Comparison of ENCODE assay signal across 1 cellular context in the genomic region with DNA sequence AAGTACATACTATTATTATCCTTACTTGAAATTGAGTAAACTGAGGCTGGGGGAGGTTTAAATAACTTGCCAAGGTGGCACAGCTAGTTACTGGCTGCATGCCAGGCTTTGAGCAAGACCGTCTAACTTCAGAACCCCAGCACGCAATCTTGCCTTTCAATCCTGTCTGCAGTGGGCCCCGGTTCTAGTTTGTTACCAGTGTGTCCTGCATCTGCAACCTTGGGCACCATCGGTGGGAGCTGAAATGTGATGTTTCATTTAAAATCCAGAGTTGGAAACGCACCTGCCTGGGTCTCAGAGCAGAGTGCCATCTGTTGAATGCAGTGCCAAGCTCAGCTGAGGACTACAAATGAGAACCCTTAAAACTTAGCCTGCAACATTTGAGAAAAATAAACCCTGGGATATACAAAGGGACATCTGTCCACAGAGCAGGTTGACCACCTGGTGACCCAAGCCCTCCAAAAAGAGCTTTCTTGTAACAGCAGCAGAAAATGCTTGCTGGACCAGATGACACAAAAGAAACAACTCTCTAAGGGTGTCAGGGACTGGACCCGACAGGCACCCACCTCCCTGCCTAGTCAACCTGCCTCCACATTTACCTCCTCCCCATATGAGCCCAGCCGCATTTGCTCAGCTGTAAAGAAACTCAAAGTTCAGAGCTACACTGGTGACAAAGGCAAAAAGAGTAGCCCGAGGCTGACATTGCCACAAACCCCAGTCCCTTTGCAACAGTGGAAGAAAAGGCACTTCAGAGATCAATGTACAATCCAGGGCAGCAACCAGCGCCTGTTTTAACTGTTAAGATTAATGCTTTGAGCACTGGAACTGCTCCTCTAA.
A peak's percentile ranks its signal among the peaks of the same experiment; 100 is the strongest.
TF ChIP-seq lines count a peak whose summit lies in the region.

No MANE protein-coding gene starts in this region.

TF ChIP-seq in HepG2, 621 proteins besides CTCF, POLR2A, EP300 and RAD21 (continued from another document and continues in another):
- no peak for TF ChIP-seq SP5 (CRISPR knock-in tag; IDR thresholded peaks at IDR 0.05; ENCODE audit: borderline replicate concordance, low read depth)
- no peak for TF ChIP-seq SUZ12 (IDR thresholded peaks at IDR 0.05; ENCODE audit: low read depth, low read length)
- no peak for TF ChIP-seq ZNF496 (CRISPR knock-in tag; IDR thresholded peaks at IDR 0.05; ENCODE audit: insufficient replicate concordance)
- no peak for TF ChIP-seq DNMT1 (CRISPR knock-in tag; IDR thresholded peaks at IDR 0.05)
- TF ChIP-seq, protein P1, sequence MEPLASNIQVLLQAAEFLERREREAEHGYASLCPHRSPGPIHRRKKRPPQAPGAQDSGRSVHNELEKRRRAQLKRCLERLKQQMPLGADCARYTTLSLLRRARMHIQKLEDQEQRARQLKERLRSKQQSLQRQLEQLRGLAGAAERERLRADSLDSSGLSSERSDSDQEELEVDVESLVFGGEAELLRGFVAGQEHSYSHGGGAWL (CRISPR knock-in tag; IDR thresholded peaks at IDR 0.05): no peak
- TF ChIP-seq, protein P2, sequence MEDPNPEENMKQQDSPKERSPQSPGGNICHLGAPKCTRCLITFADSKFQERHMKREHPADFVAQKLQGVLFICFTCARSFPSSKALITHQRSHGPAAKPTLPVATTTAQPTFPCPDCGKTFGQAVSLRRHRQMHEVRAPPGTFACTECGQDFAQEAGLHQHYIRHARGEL (CRISPR knock-in tag; IDR thresholded peaks at IDR 0.05): no peak
- TF ChIP-seq U2AF2 (IDR thresholded peaks at IDR 0.05; ENCODE audit: low read depth, low read length): no peak
- no peak for TF ChIP-seq ZNF747 (CRISPR knock-in tag; IDR thresholded peaks at IDR 0.05; ENCODE audit: borderline replicate concordance)
- TF ChIP-seq, protein P3, sequence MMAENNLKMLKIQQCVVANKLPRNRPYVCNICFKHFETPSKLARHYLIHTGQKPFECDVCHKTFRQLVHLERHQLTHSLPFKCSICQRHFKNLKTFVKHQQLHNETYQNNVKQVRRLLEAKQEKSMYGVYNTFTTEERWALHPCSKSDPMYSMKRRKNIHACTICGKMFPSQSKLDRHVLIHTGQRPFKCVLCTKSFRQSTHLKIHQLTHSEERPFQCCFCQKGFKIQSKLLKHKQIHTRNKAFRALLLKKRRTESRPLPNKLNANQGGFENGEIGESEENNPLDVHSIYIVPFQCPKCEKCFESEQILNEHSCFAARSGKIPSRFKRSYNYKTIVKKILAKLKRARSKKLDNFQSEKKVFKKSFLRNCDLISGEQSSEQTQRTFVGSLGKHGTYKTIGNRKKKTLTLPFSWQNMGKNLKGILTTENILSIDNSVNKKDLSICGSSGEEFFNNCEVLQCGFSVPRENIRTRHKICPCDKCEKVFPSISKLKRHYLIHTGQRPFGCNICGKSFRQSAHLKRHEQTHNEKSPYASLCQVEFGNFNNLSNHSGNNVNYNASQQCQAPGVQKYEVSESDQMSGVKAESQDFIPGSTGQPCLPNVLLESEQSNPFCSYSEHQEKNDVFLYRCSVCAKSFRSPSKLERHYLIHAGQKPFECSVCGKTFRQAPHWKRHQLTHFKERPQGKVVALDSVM (CRISPR knock-in tag; IDR thresholded peaks at IDR 0.05): no peak
- no peak for TF ChIP-seq CHCHD3 (CRISPR knock-in tag; IDR thresholded peaks at IDR 0.05)
- peak; percentile 32; the same call in 1 of the 2 replicates for TF ChIP-seq FOSL2 (CRISPR knock-in tag; IDR thresholded peaks at IDR 0.05)
- no peak for TF ChIP-seq KLF9 (CRISPR knock-in tag; IDR thresholded peaks at IDR 0.05; ENCODE audit: low read depth)
- no peak for TF ChIP-seq ZFP82 (CRISPR knock-in tag; IDR thresholded peaks at IDR 0.05; ENCODE audit: borderline replicate concordance)
- TF ChIP-seq THAP11 (CRISPR knock-in tag; IDR thresholded peaks at IDR 0.05): no peak
- TF ChIP-seq ZMYM3 (CRISPR knock-in tag; IDR thresholded peaks at IDR 0.05): peak; percentile 73
- TF ChIP-seq ZNF878 (CRISPR knock-in tag; IDR thresholded peaks at IDR 0.05): no peak
- no peak for TF ChIP-seq NFIC (IDR thresholded peaks at IDR 0.05; ENCODE audit: low read length)
- TF ChIP-seq, protein P4, sequence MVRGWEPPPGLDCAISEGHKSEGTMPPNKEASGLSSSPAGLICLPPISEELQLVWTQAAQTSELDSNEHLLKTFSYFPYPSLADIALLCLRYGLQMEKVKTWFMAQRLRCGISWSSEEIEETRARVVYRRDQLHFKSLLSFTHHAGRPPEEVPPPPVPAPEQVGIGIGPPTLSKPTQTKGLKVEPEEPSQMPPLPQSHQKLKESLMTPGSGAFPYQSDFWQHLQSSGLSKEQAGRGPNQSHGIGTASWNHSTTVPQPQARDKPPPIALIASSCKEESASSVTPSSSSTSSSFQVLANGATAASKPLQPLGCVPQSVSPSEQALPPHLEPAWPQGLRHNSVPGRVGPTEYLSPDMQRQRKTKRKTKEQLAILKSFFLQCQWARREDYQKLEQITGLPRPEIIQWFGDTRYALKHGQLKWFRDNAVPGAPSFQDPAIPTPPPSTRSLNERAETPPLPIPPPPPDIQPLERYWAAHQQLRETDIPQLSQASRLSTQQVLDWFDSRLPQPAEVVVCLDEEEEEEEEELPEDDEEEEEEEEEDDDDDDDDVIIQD (CRISPR knock-in tag; IDR thresholded peaks at IDR 0.05; ENCODE audit: low read depth): 0 out of 2 replicates have a peak, but pooled peaks have one; percentile 31
- TF ChIP-seq, protein P5, sequence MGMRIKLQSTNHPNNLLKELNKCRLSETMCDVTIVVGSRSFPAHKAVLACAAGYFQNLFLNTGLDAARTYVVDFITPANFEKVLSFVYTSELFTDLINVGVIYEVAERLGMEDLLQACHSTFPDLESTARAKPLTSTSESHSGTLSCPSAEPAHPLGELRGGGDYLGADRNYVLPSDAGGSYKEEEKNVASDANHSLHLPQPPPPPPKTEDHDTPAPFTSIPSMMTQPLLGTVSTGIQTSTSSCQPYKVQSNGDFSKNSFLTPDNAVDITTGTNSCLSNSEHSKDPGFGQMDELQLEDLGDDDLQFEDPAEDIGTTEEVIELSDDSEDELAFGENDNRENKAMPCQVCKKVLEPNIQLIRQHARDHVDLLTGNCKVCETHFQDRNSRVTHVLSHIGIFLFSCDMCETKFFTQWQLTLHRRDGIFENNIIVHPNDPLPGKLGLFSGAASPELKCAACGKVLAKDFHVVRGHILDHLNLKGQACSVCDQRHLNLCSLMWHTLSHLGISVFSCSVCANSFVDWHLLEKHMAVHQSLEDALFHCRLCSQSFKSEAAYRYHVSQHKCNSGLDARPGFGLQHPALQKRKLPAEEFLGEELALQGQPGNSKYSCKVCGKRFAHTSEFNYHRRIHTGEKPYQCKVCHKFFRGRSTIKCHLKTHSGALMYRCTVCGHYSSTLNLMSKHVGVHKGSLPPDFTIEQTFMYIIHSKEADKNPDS (CRISPR knock-in tag; IDR thresholded peaks at IDR 0.05): no peak
- no peak for TF ChIP-seq ZNF619 (CRISPR knock-in tag; IDR thresholded peaks at IDR 0.05)
- TF ChIP-seq ZNF530 (CRISPR knock-in tag; IDR thresholded peaks at IDR 0.05; ENCODE audit: low read depth): no peak
- peak; percentile 42; the same call in 1 of the 2 replicates for TF ChIP-seq KAT8 (CRISPR knock-in tag; IDR thresholded peaks at IDR 0.05)
- no peak; the same call in 1 of the 2 replicates for TF ChIP-seq GFI1 (CRISPR knock-in tag; IDR thresholded peaks at IDR 0.05; ENCODE audit: borderline replicate concordance)
- TF ChIP-seq, protein P6, sequence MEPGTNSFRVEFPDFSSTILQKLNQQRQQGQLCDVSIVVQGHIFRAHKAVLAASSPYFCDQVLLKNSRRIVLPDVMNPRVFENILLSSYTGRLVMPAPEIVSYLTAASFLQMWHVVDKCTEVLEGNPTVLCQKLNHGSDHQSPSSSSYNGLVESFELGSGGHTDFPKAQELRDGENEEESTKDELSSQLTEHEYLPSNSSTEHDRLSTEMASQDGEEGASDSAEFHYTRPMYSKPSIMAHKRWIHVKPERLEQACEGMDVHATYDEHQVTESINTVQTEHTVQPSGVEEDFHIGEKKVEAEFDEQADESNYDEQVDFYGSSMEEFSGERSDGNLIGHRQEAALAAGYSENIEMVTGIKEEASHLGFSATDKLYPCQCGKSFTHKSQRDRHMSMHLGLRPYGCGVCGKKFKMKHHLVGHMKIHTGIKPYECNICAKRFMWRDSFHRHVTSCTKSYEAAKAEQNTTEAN (CRISPR knock-in tag; conservative IDR thresholded peaks at IDR 0.05): no peak
- TF ChIP-seq MBD4 (IDR thresholded peaks at IDR 0.05; ENCODE audit: borderline replicate concordance, low read length): no peak
- TF ChIP-seq, protein P7, sequence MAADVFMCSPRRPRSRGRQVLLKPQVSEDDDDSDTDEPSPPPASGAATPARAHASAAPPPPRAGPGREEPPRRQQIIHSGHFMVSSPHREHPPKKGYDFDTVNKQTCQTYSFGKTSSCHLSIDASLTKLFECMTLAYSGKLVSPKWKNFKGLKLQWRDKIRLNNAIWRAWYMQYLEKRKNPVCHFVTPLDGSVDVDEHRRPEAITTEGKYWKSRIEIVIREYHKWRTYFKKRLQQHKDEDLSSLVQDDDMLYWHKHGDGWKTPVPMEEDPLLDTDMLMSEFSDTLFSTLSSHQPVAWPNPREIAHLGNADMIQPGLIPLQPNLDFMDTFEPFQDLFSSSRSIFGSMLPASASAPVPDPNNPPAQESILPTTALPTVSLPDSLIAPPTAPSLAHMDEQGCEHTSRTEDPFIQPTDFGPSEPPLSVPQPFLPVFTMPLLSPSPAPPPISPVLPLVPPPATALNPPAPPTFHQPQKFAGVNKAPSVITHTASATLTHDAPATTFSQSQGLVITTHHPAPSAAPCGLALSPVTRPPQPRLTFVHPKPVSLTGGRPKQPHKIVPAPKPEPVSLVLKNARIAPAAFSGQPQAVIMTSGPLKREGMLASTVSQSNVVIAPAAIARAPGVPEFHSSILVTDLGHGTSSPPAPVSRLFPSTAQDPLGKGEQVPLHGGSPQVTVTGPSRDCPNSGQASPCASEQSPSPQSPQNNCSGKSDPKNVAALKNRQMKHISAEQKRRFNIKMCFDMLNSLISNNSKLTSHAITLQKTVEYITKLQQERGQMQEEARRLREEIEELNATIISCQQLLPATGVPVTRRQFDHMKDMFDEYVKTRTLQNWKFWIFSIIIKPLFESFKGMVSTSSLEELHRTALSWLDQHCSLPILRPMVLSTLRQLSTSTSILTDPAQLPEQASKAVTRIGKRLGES (CRISPR knock-in tag; IDR thresholded peaks at IDR 0.05; ENCODE audit: borderline replicate concordance): no peak
- TF ChIP-seq ZNF605 (CRISPR knock-in tag; IDR thresholded peaks at IDR 0.05): no peak
- TF ChIP-seq MYC (CRISPR knock-in tag; IDR thresholded peaks at IDR 0.05; ENCODE audit: borderline replicate concordance): no peak
- no peak for TF ChIP-seq MXD4 (CRISPR knock-in tag; IDR thresholded peaks at IDR 0.05)
- TF ChIP-seq ZNF460 (CRISPR knock-in tag; IDR thresholded peaks at IDR 0.05; ENCODE audit: borderline replicate concordance): no peak
- no peak for TF ChIP-seq GABPB1 (CRISPR knock-in tag; IDR thresholded peaks at IDR 0.05)
- TF ChIP-seq ZNF292 (CRISPR knock-in tag; IDR thresholded peaks at IDR 0.05; ENCODE audit: borderline replicate concordance, low read depth): no peak
- TF ChIP-seq HES4 (CRISPR knock-in tag; IDR thresholded peaks at IDR 0.05; ENCODE audit: borderline replicate concordance): no peak
- TF ChIP-seq NFKB2 (CRISPR knock-in tag; IDR thresholded peaks at IDR 0.05; ENCODE audit: borderline replicate concordance): no peak
- TF ChIP-seq ZNF607 (CRISPR knock-in tag; IDR thresholded peaks at IDR 0.05; ENCODE audit: borderline replicate concordance): no peak
- TF ChIP-seq, protein P8, sequence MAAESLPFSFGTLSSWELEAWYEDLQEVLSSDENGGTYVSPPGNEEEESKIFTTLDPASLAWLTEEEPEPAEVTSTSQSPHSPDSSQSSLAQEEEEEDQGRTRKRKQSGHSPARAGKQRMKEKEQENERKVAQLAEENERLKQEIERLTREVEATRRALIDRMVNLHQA (CRISPR knock-in tag; IDR thresholded peaks at IDR 0.05): no peak
- TF ChIP-seq KLF16 (CRISPR knock-in tag; IDR thresholded peaks at IDR 0.05): no peak
- no peak for TF ChIP-seq ZNF224 (CRISPR knock-in tag; IDR thresholded peaks at IDR 0.05)
- no peak for TF ChIP-seq KDM4B (CRISPR knock-in tag; IDR thresholded peaks at IDR 0.05)
- TF ChIP-seq, protein P9, sequence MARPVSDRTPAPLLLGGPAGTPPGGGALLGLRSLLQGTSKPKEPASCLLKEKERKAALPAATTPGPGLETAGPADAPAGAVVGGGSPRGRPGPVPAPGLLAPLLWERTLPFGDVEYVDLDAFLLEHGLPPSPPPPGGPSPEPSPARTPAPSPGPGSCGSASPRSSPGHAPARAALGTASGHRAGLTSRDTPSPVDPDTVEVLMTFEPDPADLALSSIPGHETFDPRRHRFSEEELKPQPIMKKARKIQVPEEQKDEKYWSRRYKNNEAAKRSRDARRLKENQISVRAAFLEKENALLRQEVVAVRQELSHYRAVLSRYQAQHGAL (CRISPR knock-in tag; IDR thresholded peaks at IDR 0.05; ENCODE audit: not compliant biosample characterization): no peak
- no peak for TF ChIP-seq BORCS8-MEF2B (CRISPR knock-in tag; IDR thresholded peaks at IDR 0.05)
- TF ChIP-seq, protein P10, sequence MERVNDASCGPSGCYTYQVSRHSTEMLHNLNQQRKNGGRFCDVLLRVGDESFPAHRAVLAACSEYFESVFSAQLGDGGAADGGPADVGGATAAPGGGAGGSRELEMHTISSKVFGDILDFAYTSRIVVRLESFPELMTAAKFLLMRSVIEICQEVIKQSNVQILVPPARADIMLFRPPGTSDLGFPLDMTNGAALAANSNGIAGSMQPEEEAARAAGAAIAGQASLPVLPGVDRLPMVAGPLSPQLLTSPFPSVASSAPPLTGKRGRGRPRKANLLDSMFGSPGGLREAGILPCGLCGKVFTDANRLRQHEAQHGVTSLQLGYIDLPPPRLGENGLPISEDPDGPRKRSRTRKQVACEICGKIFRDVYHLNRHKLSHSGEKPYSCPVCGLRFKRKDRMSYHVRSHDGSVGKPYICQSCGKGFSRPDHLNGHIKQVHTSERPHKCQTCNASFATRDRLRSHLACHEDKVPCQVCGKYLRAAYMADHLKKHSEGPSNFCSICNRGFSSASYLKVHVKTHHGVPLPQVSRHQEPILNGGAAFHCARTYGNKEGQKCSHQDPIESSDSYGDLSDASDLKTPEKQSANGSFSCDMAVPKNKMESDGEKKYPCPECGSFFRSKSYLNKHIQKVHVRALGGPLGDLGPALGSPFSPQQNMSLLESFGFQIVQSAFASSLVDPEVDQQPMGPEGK (CRISPR knock-in tag; IDR thresholded peaks at IDR 0.05): peak; percentile 77
- TF ChIP-seq, protein P11, sequence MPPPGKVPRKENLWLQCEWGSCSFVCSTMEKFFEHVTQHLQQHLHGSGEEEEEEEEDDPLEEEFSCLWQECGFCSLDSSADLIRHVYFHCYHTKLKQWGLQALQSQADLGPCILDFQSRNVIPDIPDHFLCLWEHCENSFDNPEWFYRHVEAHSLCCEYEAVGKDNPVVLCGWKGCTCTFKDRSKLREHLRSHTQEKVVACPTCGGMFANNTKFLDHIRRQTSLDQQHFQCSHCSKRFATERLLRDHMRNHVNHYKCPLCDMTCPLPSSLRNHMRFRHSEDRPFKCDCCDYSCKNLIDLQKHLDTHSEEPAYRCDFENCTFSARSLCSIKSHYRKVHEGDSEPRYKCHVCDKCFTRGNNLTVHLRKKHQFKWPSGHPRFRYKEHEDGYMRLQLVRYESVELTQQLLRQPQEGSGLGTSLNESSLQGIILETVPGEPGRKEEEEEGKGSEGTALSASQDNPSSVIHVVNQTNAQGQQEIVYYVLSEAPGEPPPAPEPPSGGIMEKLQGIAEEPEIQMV (CRISPR knock-in tag; IDR thresholded peaks at IDR 0.05; ENCODE audit: low read depth): no peak
- TF ChIP-seq ZBTB7B (CRISPR knock-in tag; IDR thresholded peaks at IDR 0.05): no peak
- TF ChIP-seq, protein P12, sequence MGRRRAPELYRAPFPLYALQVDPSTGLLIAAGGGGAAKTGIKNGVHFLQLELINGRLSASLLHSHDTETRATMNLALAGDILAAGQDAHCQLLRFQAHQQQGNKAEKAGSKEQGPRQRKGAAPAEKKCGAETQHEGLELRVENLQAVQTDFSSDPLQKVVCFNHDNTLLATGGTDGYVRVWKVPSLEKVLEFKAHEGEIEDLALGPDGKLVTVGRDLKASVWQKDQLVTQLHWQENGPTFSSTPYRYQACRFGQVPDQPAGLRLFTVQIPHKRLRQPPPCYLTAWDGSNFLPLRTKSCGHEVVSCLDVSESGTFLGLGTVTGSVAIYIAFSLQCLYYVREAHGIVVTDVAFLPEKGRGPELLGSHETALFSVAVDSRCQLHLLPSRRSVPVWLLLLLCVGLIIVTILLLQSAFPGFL (CRISPR knock-in tag; IDR thresholded peaks at IDR 0.05): no peak
- no peak for TF ChIP-seq ZNF7 (CRISPR knock-in tag; IDR thresholded peaks at IDR 0.05)
